Comparison of ENCODE assay signal across 8 cellular contexts in the genomic region with DNA sequence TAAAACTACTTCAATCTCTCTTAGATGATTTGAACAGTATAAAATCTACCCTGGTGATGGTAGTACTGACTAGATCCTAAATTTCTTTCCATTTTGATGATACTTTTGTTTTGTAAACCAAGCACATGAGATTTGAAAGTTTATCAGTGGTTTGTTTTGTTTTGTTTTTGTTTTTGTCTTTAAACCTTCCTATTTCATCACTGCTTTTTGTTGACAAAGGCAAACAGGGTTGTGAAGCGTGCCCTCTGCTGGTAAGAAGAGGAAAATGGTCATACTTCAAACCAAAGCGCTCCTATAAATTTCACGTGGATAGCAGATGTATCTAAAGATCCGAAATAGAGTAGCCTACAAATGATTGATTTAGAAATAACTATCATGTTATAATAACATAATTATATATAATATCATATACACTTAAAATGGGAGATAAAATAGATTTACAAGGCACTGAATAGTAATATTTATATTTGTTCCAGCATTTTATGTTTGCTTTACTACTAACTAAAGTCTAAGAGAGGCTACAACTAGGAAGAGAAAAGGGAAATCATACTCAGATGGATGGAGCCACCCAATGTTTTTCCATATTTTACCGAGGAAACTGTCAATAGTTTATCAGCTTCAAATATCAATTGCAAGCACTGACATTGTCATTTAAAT.
DNase-seq lines count a peak whose midpoint lies in the region; ATAC-seq and TF ChIP-seq lines count a peak whose summit lies in the region.

No MANE protein-coding gene starts in this region.

- ATAC-seq in HG03025 (IDR thresholded peaks at IDR 0.05; ENCODE audit: low FRiP score, unreplicated experiment) (peak; percentile 64), GM21825 (IDR thresholded peaks at IDR 0.05; ENCODE audit: unreplicated experiment) (no peak), HG03439 (IDR thresholded peaks at IDR 0.05; ENCODE audit: unreplicated experiment) (no peak)

- no peak overlapping the region for H3K27ac Mint-ChIP-seq in CD14-positive monocyte
- H3K27ac Mint-ChIP-seq in endodermal cell, result no peak overlapping the region
- no peak overlapping the region for H3K27ac Mint-ChIP-seq in neural progenitor cell

- no peaks in the 10 kb centered on the region for H3K79me2 ChIP-seq in neural progenitor cell (ENCODE audit: low read depth)

- TF ChIP-seq CTCF in CD14-positive monocyte (IDR thresholded peaks at IDR 0.05) (peak; percentile 78), GM12875 (IDR thresholded peaks at IDR 0.05; ENCODE audit: borderline replicate concordance, insufficient read depth, low read depth, low read length) (peak; percentile 61; the same call in 1 of the 2 replicates), endodermal cell (conservative IDR thresholded peaks at IDR 0.05) (peak; percentile 91), neural progenitor cell (IDR thresholded peaks at IDR 0.05) (peak; percentile 87)

- H2AFZ ChIP-seq in neural progenitor cell (replicated peaks), result peak overlapping the region; percentile 59

- H3K9ac ChIP-seq in endodermal cell (ENCODE audit: extremely low read depth, low read length, poor library complexity, severe bottlenecking) (no peak overlapping the region), neural progenitor cell (no peak overlapping the region)

- intact Hi-C loops in CD14-positive monocyte (cut with micrococcal nuclease), result loop anchor here in 1 of 2 donors (10.0 kb wide), 1 partner anchor 1361 kb away; no protein-coding TSS in a partner anchor

- H3K4me3 Mint-ChIP-seq in CD14-positive monocyte (no peak overlapping the region), endodermal cell (no peak overlapping the region), neural progenitor cell (no peak overlapping the region)

- H3K27ac ChIP-seq in endodermal cell (ENCODE audit: low read depth, low read length), result no peak overlapping the region
- no peak overlapping the region for H3K27ac ChIP-seq in neural progenitor cell

- H3K27me3 Mint-ChIP-seq in CD14-positive monocyte (ENCODE audit: low read depth in 3 of 3) (no peaks in the 10 kb centered on the region), endodermal cell (ENCODE audit: insufficient read depth) (no peaks in the 10 kb centered on the region), neural progenitor cell (ENCODE audit: insufficient read depth, low read depth) (no peaks in the 10 kb centered on the region)

- H3K4me3 ChIP-seq in GM12875 (ENCODE audit: low read depth, low read length) (no peak overlapping the region), endodermal cell (ENCODE audit: low read length) (no peak overlapping the region), neural progenitor cell (no peak overlapping the region)

- H3K4me1 Mint-ChIP-seq in CD14-positive monocyte (peaks cover 2% of the 10 kb centered on the region), endodermal cell (no peaks in the 10 kb centered on the region), neural progenitor cell (no peaks in the 10 kb centered on the region)

- no peaks in the 10 kb centered on the region for H3K27me3 ChIP-seq in endodermal cell (ENCODE audit: control insufficient read depth, insufficient read depth, low read length, poor library complexity, severe bottlenecking)
- no peaks in the 10 kb centered on the region for H3K27me3 ChIP-seq in neural progenitor cell

- no peaks in the 10 kb centered on the region for H3K36me3 Mint-ChIP-seq in CD14-positive monocyte
- H3K36me3 Mint-ChIP-seq in endodermal cell (ENCODE audit: low read depth), result no peaks in the 10 kb centered on the region
- H3K36me3 Mint-ChIP-seq in neural progenitor cell, result no peaks in the 10 kb centered on the region

- 48 to 80% methylated on average over 1 to 3 of the region's 5 CpGs for whole genome bisulfite sequencing in endodermal cell (ENCODE audit: insufficient coverage in 1 of 2, insufficient read length in 1 of 2), 2 experiments

- H4K20me1 ChIP-seq in neural progenitor cell (ENCODE audit: low read depth), result no peaks in the 10 kb centered on the region

- H3K9me3 Mint-ChIP-seq in CD14-positive monocyte (peaks cover 0 to 6% (median 2%) of the 10 kb centered on the region in 7 donors), endodermal cell (peaks cover 7% of the 10 kb centered on the region), neural progenitor cell (no peaks in the 10 kb centered on the region)

- H3K9me3 ChIP-seq in endodermal cell (ENCODE audit: control insufficient read depth, low read length) (no peaks in the 10 kb centered on the region), neural progenitor cell (ENCODE audit: low read depth) (no peaks in the 10 kb centered on the region)

- no peak overlapping the region for H3K4me2 ChIP-seq in neural progenitor cell

- no peaks in the 10 kb centered on the region for H3K36me3 ChIP-seq in endodermal cell (ENCODE audit: control insufficient read depth, insufficient read depth, low read length)
- no peaks in the 10 kb centered on the region for H3K36me3 ChIP-seq in neural progenitor cell

- no peaks in the 10 kb centered on the region for H3K4me1 ChIP-seq in endodermal cell (ENCODE audit: control insufficient read depth, insufficient read depth, low read length)
- H3K4me1 ChIP-seq in neural progenitor cell, result no peaks in the 10 kb centered on the region

- DNase-seq in CD14-positive monocyte (ENCODE audit: low spot score) (no peak), OCI-M1 (lab: John Stamatoyannopoulos, UW) (peak; percentile 67), endodermal cell (peak; percentile 69), neural progenitor cell (ENCODE audit: low spot score) (peak; percentile 56)

- H3F3A ChIP-seq in neural progenitor cell (ENCODE audit: low read depth), result no peaks in the 10 kb centered on the region
